ENCODE assay signal across 18 cellular contexts in genomic region chr1:162927421-162927820, GRCh38.
"Had no signal": no experiment of that assay in that cellular context is flagged by ENCODE, and none has a peak within 500 bp of the region (broad histone marks: within the 10 kb centered on the region; RNA-seq: fewer than 3 reads in every experiment).

No MANE protein-coding gene starts in this region.

- H3K4me3 ChIP-seq: ascending aorta, coronary artery, lung, suprapubic skin had no signal

- DNase-seq: activated CD4-positive, alpha-beta T cell treated with anti-CD3 and anti-CD28 coated beads, Interleukin-2, amount 10 ng/mL, durations not matched to agents 7 days and 5 days; activated CD8-positive, alpha-beta memory T cell treated with anti-CD3 and anti-CD28 coated beads, Interleukin-2, amount 50 U/mL, for 4 hours; activated effector memory CD4-positive, alpha-beta T cell treated with Interleukin-2 at 50 U/mL for 16 hours; activated naive CD4-positive, alpha-beta T cell treated with anti-CD3 and anti-CD28 coated beads, Interleukin-2, amount 50 U/mL, for 16 hours; activated T-cell treated with anti-CD3 and anti-CD28 coated beads, Interleukin-2, amount 50 U/mL, for 4 hours; erythroblast; foreskin melanocyte; hypothalamus; stimulated activated CD4-positive, alpha-beta T cell treated with anti-CD3 and anti-CD28 coated beads, Interleukin-2, amount 100 ng/mL, for 24 hours; stimulated activated naive CD8-positive, alpha-beta T cell treated with anti-CD3 and anti-CD28 coated beads, Interleukin-15, amount 100 ng/mL, for 72 hours; T1000; trophoblast cell had no signal

- H3K4me1 ChIP-seq: suprapubic skin had no signal

- H3K27me3 ChIP-seq: ascending aorta, suprapubic skin had no signal

- H3K27me3 Mint-ChIP-seq: progenitor cell of endocrine pancreas had no signal

- H3K27ac ChIP-seq: suprapubic skin had no signal

- H3K36me3 ChIP-seq: ascending aorta, suprapubic skin had no signal

- H3K4me3 Mint-ChIP-seq: activated CD4-positive, alpha-beta T cell treated with anti-CD3 and anti-CD28 coated beads, Interleukin-2, amount 10 ng/mL, durations not matched to agents 7 days and 5 days; activated T-cell treated with anti-CD3 and anti-CD28 coated beads, Interleukin-2, amount 50 U/mL, for 4 hours; central memory CD8-positive, alpha-beta T cell; stimulated activated naive CD8-positive, alpha-beta T cell treated with anti-CD3 and anti-CD28 coated beads, Interleukin-15, amount 100 ng/mL, for 72 hours had no signal

- H3K9me3 ChIP-seq: ascending aorta, suprapubic skin had no signal

- H3K9me3 Mint-ChIP-seq: activated CD4-positive, alpha-beta T cell treated with anti-CD3 and anti-CD28 coated beads, Interleukin-2, amount 10 ng/mL, durations not matched to agents 7 days and 5 days; activated T-cell treated with anti-CD3 and anti-CD28 coated beads, Interleukin-2, amount 50 U/mL, for 4 hours; central memory CD8-positive, alpha-beta T cell; stimulated activated naive CD8-positive, alpha-beta T cell treated with anti-CD3 and anti-CD28 coated beads, Interleukin-15, amount 100 ng/mL, for 72 hours had no signal

- H3K27ac Mint-ChIP-seq: activated CD4-positive, alpha-beta T cell treated with anti-CD3 and anti-CD28 coated beads, Interleukin-2, amount 10 ng/mL, durations not matched to agents 7 days and 5 days; progenitor cell of endocrine pancreas had no signal

- H3K4me1 Mint-ChIP-seq: central memory CD8-positive, alpha-beta T cell had no signal
